In the genomic region with DNA sequence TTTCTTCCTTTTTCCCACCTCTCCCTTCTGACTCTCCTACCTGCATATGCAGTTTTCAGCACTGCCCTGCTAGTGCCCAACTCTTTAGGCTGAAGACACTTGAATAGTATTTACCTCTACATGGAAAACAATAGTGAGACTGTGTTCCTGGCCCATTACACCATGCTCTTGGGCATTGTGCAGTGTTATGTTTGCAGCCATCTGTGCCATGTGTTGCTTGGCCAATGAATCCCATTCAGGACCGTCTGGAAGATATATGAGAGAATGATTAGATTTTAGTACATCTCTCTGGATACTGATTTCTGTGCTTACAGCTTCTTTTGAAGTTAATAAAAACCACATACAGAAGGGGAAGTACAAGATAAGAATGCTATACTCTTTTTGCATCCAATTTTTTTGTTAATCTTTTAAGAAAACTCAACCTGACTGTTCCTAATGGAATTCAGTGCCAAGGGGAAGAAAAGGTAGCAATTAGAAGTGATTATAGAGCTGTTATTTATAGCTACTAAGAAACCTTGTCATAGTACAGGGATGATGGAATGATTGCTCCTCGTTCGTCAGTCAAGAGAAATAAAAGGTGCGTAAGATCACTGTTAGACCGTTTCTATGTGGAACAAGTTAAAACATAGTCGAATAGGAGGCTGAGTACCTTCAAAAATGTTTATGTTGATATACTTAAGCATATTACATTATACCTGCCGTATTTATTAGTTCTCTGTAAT, we compare ENCODE assay signal across 26 cellular contexts. TPM values are rescaled to one million over a fixed set of nuclear protein-coding genes. Genes with fewer than 3 reads are reported as not detected.
A peak's percentile ranks its signal among the peaks of the same experiment; 100 is the strongest.
DNase-seq lines count a peak whose midpoint lies in the region; ATAC-seq and FAIRE-seq lines count a peak whose summit lies in the region.
"Had no signal": no experiment of that assay in that cellular context is flagged by ENCODE, and none has a peak within 500 bp of the region (broad histone marks: within the 10 kb centered on the region; RNA-seq: fewer than 3 reads in every experiment).

No MANE protein-coding gene starts in this region.

- FAIRE-seq in urothelium cell line (lab: Jason Lieb, UNC), result no peak
- FAIRE-seq: A549, endothelial cell of umbilical vein, keratinocyte had no signal

- no peak for ATAC-seq in GM18519 (IDR thresholded peaks at IDR 0.05; ENCODE audit: low FRiP score, unreplicated experiment)
- ATAC-seq: A549; naive thymus-derived CD4-positive, alpha-beta T cell; stimulated activated naive CD8-positive, alpha-beta T cell treated with anti-CD3 and anti-CD28 coated beads, Interleukin-15, Interleukin-2, amounts not matched to agents 100 U/mL and 50 U/mL, for 24 hours had no signal

- DNase-seq in NCI-H345 (lab: John Stamatoyannopoulos, UW) (peak; percentile 9), NCI-H345 treated with DMSO at 0.1 percent for 48 hours (lab: John Stamatoyannopoulos, UW; ENCODE audit: unreplicated experiment) (no peak), NCI-H446 (lab: John Stamatoyannopoulos, UW) (peak; percentile 22 to 46), cerebellum (ENCODE audit: low spot score) (peak; percentile 42), superior temporal gyrus (ENCODE audit: extremely low spot score) (peak; percentile 64), iPS-NIHi11 (ENCODE audit: low spot score) (no peak), urothelium cell line (ENCODE audit: low spot score) (no peak)
- DNase-seq: activated CD4-positive, alpha-beta T cell treated with anti-CD3 and anti-CD28 coated beads for 1 hour; activated effector memory CD4-positive, alpha-beta T cell treated with anti-CD3 and anti-CD28 coated beads, Interleukin-2, amount 50 U/mL, for 16 hours; activated naive CD8-positive, alpha-beta T cell treated with anti-CD3 and anti-CD28 coated beads, Interleukin-2, amount 10 ng/mL, durations not matched to agents 7 days and 5 days; activated T-cell treated with anti-CD3 and anti-CD28 coated beads for 4 hours; AML-193; CD4-positive, alpha-beta memory T cell; glutamatergic neuron; H7; midbrain; MV-4-11; naive thymus-derived CD4-positive, alpha-beta T cell; NCI-H187; NCI-H526; occipital lobe; stimulated activated naive CD8-positive, alpha-beta T cell treated with anti-CD3 and anti-CD28 coated beads, Interleukin-15, Interleukin-2, amounts not matched to agents 100 U/mL and 50 U/mL, for 24 hours had no signal

RNA-seq across cellular contexts. Expression of a gene that starts 58.9 kb away (rescaled TPM):
- total RNA-seq in cerebellum, result 8.5 TPM

Comparison
In these comparisons a context has a peak if more than half of its experiments do, and no peak if none do; other contexts are left out.
1. DNase-seq: peak in NCI-H345 (single experiment), NCI-H446 (2 of 2), cerebellum (single experiment) and superior temporal gyrus (single experiment); none in NCI-H345 treated with DMSO at 0.1 percent for 48 hours (single experiment), iPS-NIHi11 (single experiment) and urothelium cell line (single experiment).